22 cellular contexts compared by ENCODE assay signal in genomic region chr1:173257805-173258204, GRCh38.
"Had no signal": no experiment of that assay in that cellular context is flagged by ENCODE, and none has a peak within 500 bp of the region (broad histone marks: within the 10 kb centered on the region; RNA-seq: fewer than 3 reads in every experiment).

No MANE protein-coding gene starts in this region.

- DNase-seq: activated B cell treated with CpG ODN at 0.5 μM for 24 hours; activated CD4-positive, alpha-beta T cell treated with anti-CD3 and anti-CD28 coated beads for 48 hours; activated CD8-positive, alpha-beta T cell treated with anti-CD3 and anti-CD28 coated beads for 36 hours; activated gamma-delta T cell; activated T-cell treated with anti-CD3 and anti-CD28 coated beads, Interleukin-2, amount 50 U/mL, for 72 hours; amniotic stem cell; cortex of kidney; effector memory CD4-positive, alpha-beta T cell; gastrocnemius medialis; heart right ventricle; stimulated activated CD4-positive, alpha-beta T cell treated with anti-CD3 and anti-CD28 coated beads, Interleukin-15, amount 100 ng/mL, for 24 hours; stimulated activated CD4-positive, alpha-beta T cell treated with anti-CD3 and anti-CD28 coated beads, Interleukin-4, amount 100 ng/mL, for 24 hours; stimulated activated naive CD4-positive, alpha-beta T cell treated with Interleukin-2 at 50 U/mL for 16 hours; substantia nigra had no signal

- H3K4me3 Mint-ChIP-seq: activated B cell treated with CpG ODN at 0.5 μM for 24 hours; activated CD8-positive, alpha-beta T cell treated with anti-CD3 and anti-CD28 coated beads for 36 hours; activated naive CD8-positive, alpha-beta T cell; activated T-cell treated with anti-CD3 and anti-CD28 coated beads, Interleukin-2, amount 50 U/mL, for 72 hours; nephron; T-helper 2 cell treated with Interferon-gamma antibody and Interleukin-4, amounts not matched to agents 5 μg/mL and 100 μg/mL, for 36 hours had no signal

- H3K27ac ChIP-seq: gastrocnemius medialis, heart right ventricle, right atrium auricular region, skin epidermis, tibial nerve had no signal

- H3K27me3 ChIP-seq: gastrocnemius medialis, heart right ventricle, right atrium auricular region, tibial nerve had no signal

- H3K36me3 ChIP-seq: gastrocnemius medialis, heart right ventricle, right atrium auricular region had no signal

- H3K4me3 ChIP-seq: gastrocnemius medialis, heart right ventricle, right atrium auricular region, skin epidermis, tibial nerve had no signal

- H3K4me1 ChIP-seq: gastrocnemius medialis, right atrium auricular region had no signal

- H3K27me3 Mint-ChIP-seq: activated B cell treated with CpG ODN at 0.5 μM for 24 hours; activated CD8-positive, alpha-beta T cell treated with anti-CD3 and anti-CD28 coated beads for 36 hours; activated naive CD8-positive, alpha-beta T cell; progenitor cell of endocrine pancreas had no signal

- H3K27ac Mint-ChIP-seq: activated B cell treated with CpG ODN at 0.5 μM for 24 hours; activated CD8-positive, alpha-beta T cell treated with anti-CD3 and anti-CD28 coated beads for 36 hours; activated naive CD8-positive, alpha-beta T cell; activated T-cell treated with anti-CD3 and anti-CD28 coated beads, Interleukin-2, amount 50 U/mL, for 72 hours; nephron; progenitor cell of endocrine pancreas; T-helper 2 cell treated with Interferon-gamma antibody and Interleukin-4, amounts not matched to agents 5 μg/mL and 100 μg/mL, for 36 hours had no signal

- ATAC-seq: activated CD8-positive, alpha-beta T cell treated with anti-CD3 and anti-CD28 coated beads for 36 hours; activated T-cell treated with anti-CD3 and anti-CD28 coated beads, Interleukin-2, amount 50 U/mL, for 72 hours; gastrocnemius medialis; heart right ventricle; left lobe of liver had no signal
